8 cellular contexts compared by ENCODE assay signal in genomic region chr17:28953444-28954118, GRCh38. TPM values are rescaled to one million over a fixed set of nuclear protein-coding genes. Genes with fewer than 3 reads are reported as not detected.
DNase-seq lines count a peak whose midpoint lies in the region; ATAC-seq and TF ChIP-seq lines count a peak whose summit lies in the region.

No MANE protein-coding gene starts in this region.

- H3K4me3 Mint-ChIP-seq in CD4-positive, CD25-positive, alpha-beta regulatory T cell, result peak overlapping the region in 2 of 4 donors; percentile 43 to 59
- peak overlapping the region; percentile 34 for H3K4me3 Mint-ChIP-seq in stimulated activated memory B cell treated with anti-CD40 and anti-IgM and Interleukin-4, amounts not matched to agents 10 μg/mL and 1 μg/mL and 100 μg/mL, for 72 hours

- H3K27me3 ChIP-seq in CD4-positive, CD25-positive, alpha-beta regulatory T cell (ENCODE audit: control insufficient read depth, insufficient read depth, low read length), result no peaks in the 10 kb centered on the region
- H3K27me3 ChIP-seq in left lung, result no peaks in the 10 kb centered on the region

- intact Hi-C loops in left lung (cut with DNase I), result no loop called here

- peak; percentile 81 to 90 for TF ChIP-seq CTCF in left lung (IDR thresholded peaks at IDR 0.05)

- no peaks in the 10 kb centered on the region for H3K9me3 ChIP-seq in CD4-positive, CD25-positive, alpha-beta regulatory T cell (ENCODE audit: control insufficient read depth in 2 of 2, low read length in 2 of 2)
- H3K9me3 ChIP-seq in left lung, result no peaks in the 10 kb centered on the region

- peaks cover 0 to 6% (median 4%) of the 10 kb centered on the region in 4 donors for H3K4me1 Mint-ChIP-seq in CD4-positive, CD25-positive, alpha-beta regulatory T cell
- peaks cover 3% of the 10 kb centered on the region for H3K4me1 Mint-ChIP-seq in stimulated activated memory B cell treated with anti-CD40 and anti-IgM and Interleukin-4, amounts not matched to agents 10 μg/mL and 1 μg/mL and 100 μg/mL, for 72 hours

- H3K4me3 ChIP-seq in CD4-positive, CD25-positive, alpha-beta regulatory T cell (ENCODE audit: low read depth, low read length), result no peak overlapping the region
- H3K4me3 ChIP-seq in left lung, result no peak overlapping the region

- H3K4me1 ChIP-seq in CD4-positive, CD25-positive, alpha-beta regulatory T cell (ENCODE audit: control insufficient read depth, insufficient read depth, low read length, poor library complexity, severe bottlenecking), result peaks cover 23% of the 10 kb centered on the region
- peaks cover 0 to 14% of the 10 kb centered on the region in 2 donors for H3K4me1 ChIP-seq in left lung

- no peaks in the 10 kb centered on the region for H3K36me3 Mint-ChIP-seq in CD4-positive, CD25-positive, alpha-beta regulatory T cell
- H3K36me3 Mint-ChIP-seq in stimulated activated memory B cell treated with anti-CD40 and anti-IgM and Interleukin-4, amounts not matched to agents 10 μg/mL and 1 μg/mL and 100 μg/mL, for 72 hours, result peaks cover 13% of the 10 kb centered on the region

- H3K27ac ChIP-seq in CD4-positive, CD25-positive, alpha-beta regulatory T cell (ENCODE audit: insufficient read depth, low read length, poor library complexity, severe bottlenecking), result peak overlapping the region; percentile 95
- H3K27ac ChIP-seq in left lung, result peak overlapping the region in 1 of 2 donors; percentile 99

- in situ Hi-C loops in SK-MEL-5 (cut with HindIII; ENCODE audit: low pct_unique_long_range_greater_than_20kb, low sequenced_read_pairs), result no loop called here

- H3K9me3 Mint-ChIP-seq in CD4-positive, CD25-positive, alpha-beta regulatory T cell, result no peaks in the 10 kb centered on the region
- H3K9me3 Mint-ChIP-seq in stimulated activated memory B cell treated with anti-CD40 and anti-IgM and Interleukin-4, amounts not matched to agents 10 μg/mL and 1 μg/mL and 100 μg/mL, for 72 hours, result no peaks in the 10 kb centered on the region

- H3K36me3 ChIP-seq in CD4-positive, CD25-positive, alpha-beta regulatory T cell (ENCODE audit: control insufficient read depth, insufficient read depth, low read length), result no peaks in the 10 kb centered on the region
- H3K36me3 ChIP-seq in left lung, result no peaks in the 10 kb centered on the region

- peak; percentile 31 to 60 (median 41) for DNase-seq in CD4-positive, CD25-positive, alpha-beta regulatory T cell
- DNase-seq in GM19240 (ENCODE audit: insufficient read length, low spot score) (peak; percentile 50), SK-MEL-5 (ENCODE audit: low read depth, low spot score) (peak; percentile 67), astrocyte of the hippocampus (ENCODE audit: low read depth, low spot score) (peak; percentile 66), left lung (no peak)

- H3K27ac Mint-ChIP-seq in CD4-positive, CD25-positive, alpha-beta regulatory T cell, result peak overlapping the region in 1 of 3 donors; percentile 48
- H3K27ac Mint-ChIP-seq in stimulated activated memory B cell treated with anti-CD40 and anti-IgM and Interleukin-4, amounts not matched to agents 10 μg/mL and 1 μg/mL and 100 μg/mL, for 72 hours, result no peak overlapping the region

- H3K27me3 Mint-ChIP-seq in CD4-positive, CD25-positive, alpha-beta regulatory T cell, result no peaks in the 10 kb centered on the region
- no peaks in the 10 kb centered on the region for H3K27me3 Mint-ChIP-seq in stimulated activated memory B cell treated with anti-CD40 and anti-IgM and Interleukin-4, amounts not matched to agents 10 μg/mL and 1 μg/mL and 100 μg/mL, for 72 hours

- ATAC-seq in CD4-positive, CD25-positive, alpha-beta regulatory T cell (ENCODE audit: low read depth in 2 of 2), result no peak
- ATAC-seq in left lung, result no peak
- no peak for ATAC-seq in stimulated activated memory B cell treated with anti-CD40 and anti-IgM and Interleukin-4, amounts not matched to agents 10 μg/mL and 1 μg/mL and 100 μg/mL, for 72 hours
- no peak for ATAC-seq in HG03045 (IDR thresholded peaks at IDR 0.05; ENCODE audit: unreplicated experiment)
- ATAC-seq in GM18502 (IDR thresholded peaks at IDR 0.05; ENCODE audit: poor library complexity, unreplicated experiment), result no peak

RNA-seq across cellular contexts. Expression of gene PHF12, which starts 2.3 kb away (rescaled TPM):
- 200 TPM for total RNA-seq in CD4-positive, CD25-positive, alpha-beta regulatory T cell
- polyA plus RNA-seq in CD4-positive, CD25-positive, alpha-beta regulatory T cell, result 1 to 10 TPM; 5.4 to 8.4 (median 5.8) TPM
- 9.5 and 12.7 TPM in 2 replicates for total RNA-seq in SK-MEL-5 (2014; rRNA removed; shearing (Covaris generic))
- polyA plus RNA-seq in SK-MEL-5 (2015; cell fraction: cytosol; rRNA removed), result 23.6 and 53.1 TPM in 2 replicates
- 82.7 and 83.3 TPM in 2 replicates for polyA plus RNA-seq in SK-MEL-5 (2015; cell fraction: nucleus; rRNA removed)
- total RNA-seq in left lung, result 10 to 100 TPM; 32.1 to 45.8 TPM

RNA-seq across cellular contexts. Expression of gene DHRS13, which starts 50.7 kb away (rescaled TPM):
- 21.1 TPM for total RNA-seq in CD4-positive, CD25-positive, alpha-beta regulatory T cell
- polyA plus RNA-seq in CD4-positive, CD25-positive, alpha-beta regulatory T cell, result 10 to 100 TPM; 15.0 to 21.1 (median 17.7) TPM
- total RNA-seq in SK-MEL-5 (2014; rRNA removed; shearing (Covaris generic)), result 21.8 and 23.8 TPM in 2 replicates
- 24.0 and 28.1 TPM in 2 replicates for polyA plus RNA-seq in SK-MEL-5 (2015; cell fraction: cytosol; rRNA removed)
- 11.2 and 13.9 TPM in 2 replicates for polyA plus RNA-seq in SK-MEL-5 (2015; cell fraction: nucleus; rRNA removed)
- 10 to 100 TPM in 1 of 2 donors, 1 to 10 TPM in 1; 8.8 to 16.9 TPM for total RNA-seq in left lung

RNA-seq across cellular contexts. Expression of gene SEZ6, which starts 52.3 kb away (rescaled TPM):
- total RNA-seq in CD4-positive, CD25-positive, alpha-beta regulatory T cell, result 0.76 TPM
- 1 to 10 TPM in 1 of 4 donors, under 1 TPM in 1, not detected in 2; 0.57 to 1.2 TPM for polyA plus RNA-seq in CD4-positive, CD25-positive, alpha-beta regulatory T cell
- not detected in 2 replicates for total RNA-seq in SK-MEL-5 (2014; rRNA removed; shearing (Covaris generic))
- 0.14 TPM in 1 of 2 replicates, not detected in the other for polyA plus RNA-seq in SK-MEL-5 (2015; cell fraction: cytosol; rRNA removed)
- not detected in 2 replicates for polyA plus RNA-seq in SK-MEL-5 (2015; cell fraction: nucleus; rRNA removed)
- total RNA-seq in left lung, result under 1 TPM in 1 of 2 donors, not detected in 1; 0.09 TPM

RNA-seq across cellular contexts. Expression of gene FLOT2, which starts 56.0 kb away (rescaled TPM):
- 167 TPM for total RNA-seq in CD4-positive, CD25-positive, alpha-beta regulatory T cell
- polyA plus RNA-seq in CD4-positive, CD25-positive, alpha-beta regulatory T cell, result 100 to 1,000 TPM; 268 to 345 (median 303) TPM
- 12.6 and 12.8 TPM in 2 replicates for total RNA-seq in SK-MEL-5 (2014; rRNA removed; shearing (Covaris generic))
- 44.0 and 47.3 TPM in 2 replicates for polyA plus RNA-seq in SK-MEL-5 (2015; cell fraction: cytosol; rRNA removed)
- 30.0 and 36.2 TPM in 2 replicates for polyA plus RNA-seq in SK-MEL-5 (2015; cell fraction: nucleus; rRNA removed)
- total RNA-seq in left lung, result 100 to 1,000 TPM in 1 of 2 donors, 10 to 100 TPM in 1; 95.7 to 171 TPM

Comparison
In these comparisons a context has a peak if more than half of its experiments do, and no peak if none do; other contexts are left out.
1. DNase-seq: peak in CD4-positive, CD25-positive, alpha-beta regulatory T cell (3 of 3), GM19240 (single experiment), SK-MEL-5 (single experiment) and astrocyte of the hippocampus (single experiment); none in left lung (0 of 2).